In genomic region chr17:10738516-10739258, GRCh38 we compare ENCODE assay signal across 2 cellular contexts.
TF ChIP-seq lines count a peak whose summit lies in the region.

No MANE protein-coding gene starts in this region.

TF ChIP-seq in IMR-90, 13 proteins besides CTCF, POLR2A, EP300 and RAD21:
- TF ChIP-seq MAFK (IDR thresholded peaks at IDR 0.05; ENCODE audit: low read depth, low read length), result no peak
- no peak for TF ChIP-seq MXI1 (IDR thresholded peaks at IDR 0.05; ENCODE audit: borderline replicate concordance, low read depth, low read length)
- TF ChIP-seq NFE2L2 (IDR thresholded peaks at IDR 0.05; ENCODE audit: low read depth, low read length), result no peak
- TF ChIP-seq CHD1 (IDR thresholded peaks at IDR 0.05; ENCODE audit: low read depth, low read length), result no peak
- TF ChIP-seq RCOR1 (IDR thresholded peaks at IDR 0.05; ENCODE audit: insufficient replicate concordance, low read length), result no peak
- TF ChIP-seq RFX5 (IDR thresholded peaks at IDR 0.05; ENCODE audit: low read depth, low read length), result no peak
- TF ChIP-seq USF2 (IDR thresholded peaks at IDR 0.05; ENCODE audit: low read depth, low read length), result no peak
- no peak for TF ChIP-seq BHLHE40 (IDR thresholded peaks at IDR 0.05; ENCODE audit: low read depth, low read length)
- no peak for TF ChIP-seq SMC3 (IDR thresholded peaks at IDR 0.05; ENCODE audit: low read depth, low read length)
- no peak for TF ChIP-seq FOS (IDR thresholded peaks at IDR 0.05; ENCODE audit: low read depth, low read length)
- TF ChIP-seq MAZ (IDR thresholded peaks at IDR 0.05; ENCODE audit: borderline replicate concordance, low read depth, low read length), result no peak
- no peak for TF ChIP-seq ELK1 (IDR thresholded peaks at IDR 0.05; ENCODE audit: borderline replicate concordance, low read depth, low read length)
- no peak for TF ChIP-seq CEBPB (IDR thresholded peaks at IDR 0.05; ENCODE audit: low read depth, low read length)

TF ChIP-seq in H1, 55 proteins besides CTCF, POLR2A, EP300 and RAD21:
- TF ChIP-seq ATF3 (IDR thresholded peaks at IDR 0.05; ENCODE audit: insufficient read depth, low read depth, low read length) (no peak), SIRT6 (IDR thresholded peaks at IDR 0.05; ENCODE audit: low read length) (no peak), BACH1 (IDR thresholded peaks at IDR 0.05; ENCODE audit: low read length) (no peak), PHF8 (conservative IDR thresholded peaks at IDR 0.05; ENCODE audit: low read depth, low read length) (no peak), CTBP2 (IDR thresholded peaks at IDR 0.05; ENCODE audit: borderline replicate concordance, insufficient read depth, insufficient read length, low read length) (no peak)
TF ChIP-seq in H1: peak in this region for 0.
